ENCODE assay signal across 8 cellular contexts in the genomic region with DNA sequence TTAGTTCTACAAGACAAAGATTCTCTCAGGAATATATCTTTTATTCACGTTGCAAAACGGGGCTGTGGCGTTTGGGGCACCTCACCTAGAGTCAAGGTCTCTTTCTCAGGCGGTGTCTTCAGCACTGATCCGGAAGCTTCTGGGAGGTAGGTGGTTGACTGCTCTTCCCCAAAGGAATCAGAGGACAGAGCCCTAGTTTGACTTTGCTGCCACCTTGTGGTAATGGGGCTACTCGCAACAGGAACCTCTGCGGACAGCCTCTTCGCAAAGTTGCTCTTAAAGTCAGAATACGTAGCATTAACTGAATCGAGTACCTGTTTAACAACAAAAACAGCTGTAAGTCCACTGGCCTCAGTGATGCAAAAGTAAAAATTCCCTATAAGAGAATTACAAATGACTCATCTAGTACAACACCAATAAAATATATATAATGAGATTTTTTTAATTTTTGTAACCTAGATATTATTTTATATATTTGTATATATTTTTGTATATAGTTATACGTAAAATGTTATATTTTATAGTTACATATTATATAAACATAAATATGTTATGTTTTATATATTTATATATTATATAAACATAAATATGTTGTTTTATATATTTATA. TPM values are rescaled to one million over a fixed set of nuclear protein-coding genes. Genes with fewer than 3 reads are reported as not detected.
DNase-seq lines count a peak whose midpoint lies in the region; ATAC-seq lines count a peak whose summit lies in the region.

No MANE protein-coding gene starts in this region.

- no peak overlapping the region for H3K27ac Mint-ChIP-seq in central memory CD8-positive, alpha-beta T cell (ENCODE audit: low read depth)

- H3K4me3 Mint-ChIP-seq in central memory CD8-positive, alpha-beta T cell, result peak overlapping the region; percentile 42

- ATAC-seq in GM18909 (IDR thresholded peaks at IDR 0.05; ENCODE audit: poor library complexity, unreplicated experiment), result peak; percentile 90
- peak; percentile 84 for ATAC-seq in HG03439 (IDR thresholded peaks at IDR 0.05; ENCODE audit: unreplicated experiment)
- ATAC-seq in activated CD4-positive, CD25-positive, alpha-beta regulatory T cell treated with anti-CD3 and anti-CD28 coated beads, Interleukin-2, amount 50 U/mL, for 24 hours, result peak; percentile 91 to 97
- ATAC-seq in central memory CD8-positive, alpha-beta T cell (replicated peaks; ENCODE audit: extremely low read depth, poor library complexity, severe bottlenecking), result peak; percentile 81
- ATAC-seq in left colon, result peak; percentile 91

- peaks cover 15% of the 10 kb centered on the region for H3K4me1 Mint-ChIP-seq in central memory CD8-positive, alpha-beta T cell

- H3K36me3 Mint-ChIP-seq in central memory CD8-positive, alpha-beta T cell (ENCODE audit: insufficient read depth), result no peaks in the 10 kb centered on the region

- no peaks in the 10 kb centered on the region for H3K9me3 Mint-ChIP-seq in central memory CD8-positive, alpha-beta T cell

- intact Hi-C loops in left colon (cut with DNase I, micrococcal nuclease), result no loop called here

- no peaks in the 10 kb centered on the region for H3K27me3 Mint-ChIP-seq in central memory CD8-positive, alpha-beta T cell

- DNase-seq in AG08396 (ENCODE audit: low spot score) (peak; percentile 78), NCI-H510A treated with DMSO at 0.1 percent for 48 hours (lab: John Stamatoyannopoulos, UW) (peak; percentile 84), left colon (peak; percentile 64 to 75)
- DNase-seq in central memory CD8-positive, alpha-beta T cell (ENCODE audit: low spot score in 2 of 2), result peak; percentile 75 to 81
- peak; percentile 78 to 83 for DNase-seq in stimulated activated CD4-positive, alpha-beta T cell treated with anti-CD3 and anti-CD28 coated beads, Interleukin-2, amount 100 ng/mL, for 48 hours

RNA-seq across cellular contexts. Expression of a gene that starts 13.3 kb away (rescaled TPM):
- 1 to 10 TPM; 4.0 to 5.2 TPM for total RNA-seq in left colon

RNA-seq across cellular contexts. Expression of a gene that starts 26.3 kb away (rescaled TPM):
- total RNA-seq in left colon, result not detected

RNA-seq across cellular contexts. Expression of a gene that starts 44.2 kb away (rescaled TPM):
- 10 to 100 TPM in 1 of 2 donors, 1 to 10 TPM in 1; 3.9 to 17.6 TPM for total RNA-seq in left colon

Comparison
In these comparisons a context has a peak if more than half of its experiments do, and no peak if none do; other contexts are left out.
1. Peak in every context shown above with its lines: DNase-seq and ATAC-seq.